In genomic region chr12:388547-389137, GRCh38 we compare ENCODE assay signal across 8 cellular contexts.
A peak's percentile ranks its signal among the peaks of the same experiment; 100 is the strongest.
DNase-seq lines count a peak whose midpoint lies in the region; ATAC-seq, FAIRE-seq and TF ChIP-seq lines count a peak whose summit lies in the region.

No MANE protein-coding gene starts in this region.

- H3K27me3 ChIP-seq in neutrophil = no peaks in the 10 kb centered on the region

- H3K36me3 ChIP-seq in neutrophil = peaks cover 24% of the 10 kb centered on the region

- peak; percentile 30 for FAIRE-seq in urothelium cell line (lab: Jason Lieb, UNC)

- no peaks in the 10 kb centered on the region for H3K9me3 ChIP-seq in neutrophil

- ATAC-seq in HG03439 (IDR thresholded peaks at IDR 0.05; ENCODE audit: unreplicated experiment) = peak; percentile 21

- H3K4me3 ChIP-seq in fibroblast of mammary gland (ENCODE audit: control insufficient read depth, low read depth, low read length) (peak overlapping the region; percentile 97), neutrophil (ENCODE audit: low read depth in 1 of 2, low read length in 1 of 2) (peak overlapping the region; percentile 86 to 95)

- DNase-seq in stimulated activated CD4-positive, alpha-beta T cell treated with anti-CD3 and anti-CD28 coated beads, Interleukin-12 subunit alpha, Interleukin-12 subunit beta, amount 100 ng/mL, for 24 hours (ENCODE audit: low read depth in 2 of 2) = peak; percentile 2 to 9
- DNase-seq in stimulated activated CD4-positive, alpha-beta T cell treated with anti-CD3 and anti-CD28 coated beads, Interleukin-4, amount 100 ng/mL, for 4 hours = no peak
- DNase-seq in activated CD4-positive, alpha-beta T cell treated with anti-CD3 and anti-CD28 coated beads, Interleukin-2, amount 50 U/mL, for 48 hours = peak; percentile 34 to 47
- DNase-seq in fibroblast of mammary gland (ENCODE audit: low read depth) (peak; percentile 23), urothelium cell line (ENCODE audit: low spot score) (no peak), COLO668 (lab: John Stamatoyannopoulos, UW; ENCODE audit: unreplicated experiment) (no peak)

- peak overlapping the region; percentile 98 for H3K27ac ChIP-seq in neutrophil

- TF ChIP-seq CTCF in fibroblast of mammary gland (conservative IDR thresholded peaks at IDR 0.05; ENCODE audit: control insufficient read depth, insufficient read depth, low read depth, low read length) (no peak), neutrophil (IDR thresholded peaks at IDR 0.05) (no peak)

- H3K4me1 ChIP-seq in neutrophil (ENCODE audit: control insufficient read depth in 1 of 2, insufficient read depth in 1 of 2, low read depth in 1 of 2, low read length in 1 of 2) = peaks cover 35 to 36% of the 10 kb centered on the region in 2 experiments

Comparison
In these comparisons a context has a peak if more than half of its experiments do, and no peak if none do; other contexts are left out.
1. DNase-seq: peak in stimulated activated CD4-positive, alpha-beta T cell treated with anti-CD3 and anti-CD28 coated beads, Interleukin-12 subunit alpha, Interleukin-12 subunit beta, amount 100 ng/mL, for 24 hours (2 of 2), activated CD4-positive, alpha-beta T cell treated with anti-CD3 and anti-CD28 coated beads, Interleukin-2, amount 50 U/mL, for 48 hours (2 of 2) and fibroblast of mammary gland (single experiment); none in stimulated activated CD4-positive, alpha-beta T cell treated with anti-CD3 and anti-CD28 coated beads, Interleukin-4, amount 100 ng/mL, for 4 hours (0 of 2), urothelium cell line (single experiment) and COLO668 (single experiment).